In genomic region chr6:158154816-158155215, GRCh38 we compare ENCODE assay signal across 15 cellular contexts. TPM values are rescaled to one million over a fixed set of nuclear protein-coding genes. Genes with fewer than 3 reads are reported as not detected.
DNase-seq lines count a peak whose midpoint lies in the region; ATAC-seq, FAIRE-seq and TF ChIP-seq lines count a peak whose summit lies in the region.
"Had no signal": no experiment of that assay in that cellular context is flagged by ENCODE, and none has a peak within 500 bp of the region (broad histone marks: within the 10 kb centered on the region; RNA-seq: fewer than 3 reads in every experiment).

No MANE protein-coding gene starts in this region.

- H3K36me3 Mint-ChIP-seq in nephron progenitor cell (ENCODE audit: low read depth) = peaks cover 12% of the 10 kb centered on the region

- H4K20me1 ChIP-seq in HCT116 (ENCODE audit: insufficient read depth) = 0 out of 2 replicates have a peak, but pooled peaks cover 3% of the 10 kb centered on the region
- no peaks in the 10 kb centered on the region for H4K20me1 ChIP-seq in GM12878 (ENCODE audit: control insufficient read depth, insufficient read depth)

- 97% methylated on average over 8 of the region's 8 CpGs for WGBS in GM12878 (ENCODE audit: insufficient coverage, insufficient replicate concordance, low lambda C conversion rate, missing lambda C conversion rate)
- 88 to 97% methylated on average over 8 of the region's 8 CpGs for WGBS in tibial nerve, 2 donors

- DNase-seq in HCT116 (ENCODE audit: low read depth, low spot score) = no peak
- no peak for DNase-seq in GM12878 (ENCODE audit: low read depth, low spot score)
- DNase-seq in nephron progenitor cell = no peak
- DNase-seq in NCI-H526 treated with DMSO at 0.1 percent for 48 hours (lab: John Stamatoyannopoulos, UW) = no peak
- no peak for DNase-seq in tibial nerve (ENCODE audit: low spot score in 2 of 2)
- no peak for DNase-seq in GM19239 (ENCODE audit: insufficient read length, low spot score)
- DNase-seq in HuH-7.5 (ENCODE audit: low spot score) = no peak
- DNase-seq: CD8-positive, alpha-beta T cell; COR-L47; DMS153; KG1 had no signal

- CTCF ChIA-PET in HCT116 (lab: Charles Lee) (no interaction called here), GM12878 (lab: Yijun Ruan, JAX) (no interaction called here)

- H3K4me1 Mint-ChIP-seq in nephron progenitor cell = no peaks in the 10 kb centered on the region
- H3K4me1 Mint-ChIP-seq: IgD-negative memory B cell had no signal

- H3K27ac Mint-ChIP-seq in nephron progenitor cell = peak overlapping the region; percentile 46
- H3K27ac Mint-ChIP-seq: CD8-positive, alpha-beta T cell; IgD-negative memory B cell had no signal

- POLR2A ChIA-PET in HCT116 (lab: Charles Lee) = no interaction called here
- POLR2A ChIA-PET in GM12878 (lab: Charles Lee) = no interaction called here

- H3K9me3 ChIP-seq in HCT116 (ENCODE audit: control insufficient read depth in 1 of 2, insufficient read depth in 1 of 2, low read depth in 1 of 2, low read length in 2 of 2) = no peaks in the 10 kb centered on the region
- no peaks in the 10 kb centered on the region for H3K9me3 ChIP-seq in GM12878 (replicated peaks; ENCODE audit: control insufficient read depth, insufficient read depth, low read length)
- H3K9me3 ChIP-seq in tibial nerve = no peaks in the 10 kb centered on the region

- TF ChIP-seq EP300 in GM12878 (IDR thresholded peaks at IDR 0.05; ENCODE audit: borderline replicate concordance in 1 of 2, control insufficient read depth in 1 of 2, low read depth in 2 of 2, low read length in 2 of 2) (no peak), tibial nerve (IDR thresholded peaks at IDR 0.05) (no peak)

- H3K79me2 ChIP-seq in HCT116 (ENCODE audit: insufficient read depth, low read length) = no peaks in the 10 kb centered on the region
- no peaks in the 10 kb centered on the region for H3K79me2 ChIP-seq in GM12878 (ENCODE audit: control insufficient read depth, insufficient read depth, low read length)

- no peak overlapping the region for H3K4me2 ChIP-seq in HCT116 (ENCODE audit: low read length)
- no peak overlapping the region for H3K4me2 ChIP-seq in GM12878 (ENCODE audit: control insufficient read depth, insufficient read depth)

- H3K9ac ChIP-seq in HCT116 (ENCODE audit: low read length) (no peak overlapping the region), GM12878 (ENCODE audit: control insufficient read depth, insufficient read depth, low read length) (no peak overlapping the region)

- no peaks in the 10 kb centered on the region for H3K27me3 Mint-ChIP-seq in nephron progenitor cell (ENCODE audit: low read depth, poor library complexity)
- H3K27me3 Mint-ChIP-seq: IgD-negative memory B cell had no signal

- in situ Hi-C loops in GM12878 (cut with MboI) = no loop called here

- H3K9me3 Mint-ChIP-seq in nephron progenitor cell = no peaks in the 10 kb centered on the region
- H3K9me3 Mint-ChIP-seq: CD14-positive monocyte; CD8-positive, alpha-beta T cell; IgD-negative memory B cell had no signal

- H3K27me3 ChIP-seq in HCT116 (ENCODE audit: insufficient read depth, low read length) (no peaks in the 10 kb centered on the region), GM12878 (replicated peaks in 1 of 2; ENCODE audit: control insufficient read depth in 2 of 2, insufficient read depth in 2 of 2, low read length in 1 of 2) (no peaks in the 10 kb centered on the region), tibial nerve (no peaks in the 10 kb centered on the region)

- SMC1A ChIA-PET in GM12878 (lab: Charles Lee; ENCODE audit: uncharacterized antibody, unreplicated experiment) = interaction anchor here (0.6 kb wide), 1 partner anchor 1120 kb away, joined by 3 read pairs; no protein-coding TSS in a partner anchor

- no peak for FAIRE-seq in GM12878 (lab: Jason Lieb, UNC)
- no peak for FAIRE-seq in GM19239 (lab: Jason Lieb, UNC)
- FAIRE-seq: D721Med, GM12891 had no signal

- TF ChIP-seq RAD21 in HCT116 (IDR thresholded peaks at IDR 0.05; ENCODE audit: low read depth) (no peak), GM12878 (IDR thresholded peaks at IDR 0.05; ENCODE audit: insufficient read depth, low read depth, low read length) (no peak)

- BruUV-seq in HCT116 (replicated peaks; lab: Mats Ljungman, UMichigan) = TSS peak; percentile 20
- TSS peak; percentile 56 for BruUV-seq in GM12878 (replicated peaks; lab: Mats Ljungman, UMichigan)

- H3K4me1 ChIP-seq in HCT116 (ENCODE audit: control insufficient read depth in 1 of 2, insufficient read depth in 2 of 2, low read length in 2 of 2) (no peaks in the 10 kb centered on the region; a peak in 1 of 4 replicates), GM12878 (ENCODE audit: control insufficient read depth, insufficient read depth, low read length) (no peaks in the 10 kb centered on the region), tibial nerve (no peaks in the 10 kb centered on the region)

- RAD21 ChIA-PET in HCT116 (lab: Charles Lee; ENCODE audit: low non-redundant PET in 1 of 2, low total read pairs in 2 of 2, uncharacterized antibody in 2 of 2, unreplicated experiment in 2 of 2) (no interaction called here), GM12878 (lab: Charles Lee; ENCODE audit: unreplicated experiment) (no interaction called here)

- TF ChIP-seq CTCF in HCT116 (IDR thresholded peaks at IDR 0.05 in 2 of 3, conservative IDR thresholded peaks at IDR 0.05 in 1 of 3; ENCODE audit: borderline replicate concordance in 1 of 3, insufficient read depth in 1 of 3, low read depth in 2 of 3, low read length in 2 of 3) (no peak), GM12878 (IDR thresholded peaks at IDR 0.05 in 2 of 3, conservative IDR thresholded peaks at IDR 0.05 in 1 of 3; ENCODE audit: control insufficient read depth in 2 of 3, extremely low read depth in 1 of 3, insufficient read depth in 1 of 3, low read depth in 3 of 3, low read length in 3 of 3) (no peak), nephron progenitor cell (IDR thresholded peaks at IDR 0.05) (no peak), tibial nerve (IDR thresholded peaks at IDR 0.05) (no peak)

- intact Hi-C loops in HCT116 (cut with micrococcal nuclease) (no loop called here), GM12878 (cut with micrococcal nuclease; ENCODE audit: unreplicated experiment) (no loop called here)

- no peak overlapping the region for H2AFZ ChIP-seq in HCT116 (ENCODE audit: low read depth, low read length, poor library complexity, severe bottlenecking)
- no peak overlapping the region for H2AFZ ChIP-seq in GM12878 (ENCODE audit: control insufficient read depth, low read depth, low read length)

- TF ChIP-seq POLR2A in HCT116 (IDR thresholded peaks at IDR 0.05; ENCODE audit: borderline replicate concordance, extremely low read depth, insufficient read depth, insufficient read length) (no peak), GM12878 (IDR thresholded peaks at IDR 0.05; ENCODE audit: low read depth, low read length) (no peak), tibial nerve (IDR thresholded peaks at IDR 0.05) (no peak)

- H3K4me3 Mint-ChIP-seq in nephron progenitor cell = no peak overlapping the region
- H3K4me3 Mint-ChIP-seq: CD14-positive monocyte; CD8-positive, alpha-beta T cell; IgD-negative memory B cell had no signal

- H3K36me3 ChIP-seq in HCT116 (ENCODE audit: control insufficient read depth in 1 of 2, insufficient read depth in 2 of 2, low read length in 2 of 2) = 0 out of 4 replicates have a peak, but pooled peaks cover 0 to 3% of the 10 kb centered on the region in 2 experiments
- H3K36me3 ChIP-seq in GM12878 (ENCODE audit: control insufficient read depth in 2 of 2, insufficient read depth in 2 of 2, low read length in 1 of 2) = no peaks in the 10 kb centered on the region
- peaks cover 0 to 42% (median 0%) of the 10 kb centered on the region in 3 donors for H3K36me3 ChIP-seq in tibial nerve

- H3K27ac ChIP-seq in HCT116 (ENCODE audit: low read depth, low read length) (no peak overlapping the region), GM12878 (ENCODE audit: control insufficient read depth, insufficient read depth) (no peak overlapping the region), tibial nerve (no peak overlapping the region)

- H3K4me3 ChIP-seq in HCT116 (replicated peaks in 1 of 2; ENCODE audit: low read depth in 1 of 2, low read length in 2 of 2) (no peak overlapping the region), GM12878 (no peak overlapping the region), tibial nerve (no peak overlapping the region)

- H3K9me2 ChIP-seq in HCT116 (ENCODE audit: insufficient read depth) = no peaks in the 10 kb centered on the region

- ATAC-seq in HCT116 (no peak), GM12878 (no peak)
- ATAC-seq: CD8-positive, alpha-beta T cell had no signal

RNA-seq across cellular contexts. Expression of gene SERAC1, which starts 13.2 kb away (rescaled TPM):
- total RNA-seq in HCT116 (2021; ENCODE audit: unreplicated experiment) (7.6 TPM), GM12878 (2014; rRNA removed) (2.6 and 3.1 TPM in 2 replicates), GM12878 (2014; rRNA removed; fragmentation: Illumina TruSeq; extraction: Trizol) (2.0 and 2.2 TPM in 2 replicates), GM12878 (2021) (1.6 and 1.7 TPM in 2 replicates), tibial nerve (1 to 10 TPM; 4.7 to 9.6 (median 6.2) TPM)
- 3.1 and 4.1 TPM in 2 replicates for polyA plus RNA-seq in HCT116 (2012)
- 8.0 and 8.3 TPM in 2 replicates for total RNA-seq in GM12878 (2013; cell fraction: nucleolus; rRNA removed)
- 0.54 TPM for polyA plus RNA-seq in GM12878 (2011; ENCODE audit: low read depth)
- polyA plus RNA-seq in GM12878 (2011; rRNA removed) (2.9 and 4.1 TPM in 2 replicates), GM12878 (2014; fragmentation: Illumina TruSeq; extraction: Trizol) (1.8 and 1.9 TPM in 2 replicates), GM12878 (2014; fragmentation: Nextera tagmentation; extraction: Ambion mirVana) (under 1 TPM; 0.76 to 0.88 TPM), GM12878 (2014; rRNA removed) (1.4 and 2.2 TPM in 2 replicates), GM12878 (2016; fragmentation: Nextera tagmentation; extraction: Ambion mirVana) (1 to 10 TPM; 2.7 TPM)
- 1.3 and 1.5 TPM in 2 replicates for polyA plus RNA-seq in GM12878 (2011; cell fraction: cytosol; rRNA removed)
- polyA plus RNA-seq in GM12878 (2011; cell fraction: nucleus; rRNA removed) = 2.5 and 2.8 TPM in 2 replicates
- polyA plus RNA-seq in GM12878 (2012) = 0.62 and 0.98 TPM in 2 replicates
- polyA minus RNA-seq in GM12878 (2011; rRNA and poly(A)+ RNA removed) = 1.8 and 2.9 TPM in 2 replicates
- 0.94 and 1.4 TPM in 2 replicates for polyA minus RNA-seq in GM12878 (2011; cell fraction: cytosol; rRNA and poly(A)+ RNA removed)
- polyA minus RNA-seq in GM12878 (2011; cell fraction: nucleus; rRNA and poly(A)+ RNA removed) = 2.1 and 3.2 TPM in 2 replicates

RNA-seq across cellular contexts. Expression of gene GTF2H5, which starts 13.3 kb away (rescaled TPM):
- 19.0 TPM for total RNA-seq in HCT116 (2021; ENCODE audit: unreplicated experiment)
- polyA plus RNA-seq in HCT116 (2012) = 4.7 and 6.8 TPM in 2 replicates
- 2.8 TPM in 2 replicates for total RNA-seq in GM12878 (2013; cell fraction: nucleolus; rRNA removed)
- total RNA-seq in GM12878 (2014; rRNA removed) = 2.9 and 4.5 TPM in 2 replicates
- 12.5 and 13.0 TPM in 2 replicates for total RNA-seq in GM12878 (2014; rRNA removed; fragmentation: Illumina TruSeq; extraction: Trizol)
- 14.3 and 15.4 TPM in 2 replicates for total RNA-seq in GM12878 (2021)
- polyA plus RNA-seq in GM12878 (2011; ENCODE audit: low read depth) = 2.7 TPM
- polyA plus RNA-seq in GM12878 (2011; rRNA removed) = 14.6 and 29.1 TPM in 2 replicates
- 3.2 and 4.5 TPM in 2 replicates for polyA plus RNA-seq in GM12878 (2011; cell fraction: cytosol; rRNA removed)
- 2.4 and 2.8 TPM in 2 replicates for polyA plus RNA-seq in GM12878 (2011; cell fraction: nucleus; rRNA removed)
- 10.3 and 12.4 TPM in 2 replicates for polyA plus RNA-seq in GM12878 (2012)
- 9.4 and 10.9 TPM in 2 replicates for polyA plus RNA-seq in GM12878 (2014; fragmentation: Illumina TruSeq; extraction: Trizol)
- polyA plus RNA-seq in GM12878 (2014; fragmentation: Nextera tagmentation; extraction: Ambion mirVana) = 10 to 100 TPM; 38.0 to 41.9 TPM
- polyA plus RNA-seq in GM12878 (2014; rRNA removed) = 5.6 and 6.3 TPM in 2 replicates
- polyA plus RNA-seq in GM12878 (2016; fragmentation: Nextera tagmentation; extraction: Ambion mirVana) = 10 to 100 TPM; 40.0 to 44.3 TPM
- 1.9 and 2.2 TPM in 2 replicates for polyA minus RNA-seq in GM12878 (2011; rRNA and poly(A)+ RNA removed)
- polyA minus RNA-seq in GM12878 (2011; cell fraction: cytosol; rRNA and poly(A)+ RNA removed) = 0.52 and 1.1 TPM in 2 replicates
- polyA minus RNA-seq in GM12878 (2011; cell fraction: nucleus; rRNA and poly(A)+ RNA removed) = 0.48 and 0.57 TPM in 2 replicates
- total RNA-seq in tibial nerve = 1 to 10 TPM; 2.7 to 5.0 (median 3.9) TPM
